7 cellular contexts compared by ENCODE assay signal in the genomic region with DNA sequence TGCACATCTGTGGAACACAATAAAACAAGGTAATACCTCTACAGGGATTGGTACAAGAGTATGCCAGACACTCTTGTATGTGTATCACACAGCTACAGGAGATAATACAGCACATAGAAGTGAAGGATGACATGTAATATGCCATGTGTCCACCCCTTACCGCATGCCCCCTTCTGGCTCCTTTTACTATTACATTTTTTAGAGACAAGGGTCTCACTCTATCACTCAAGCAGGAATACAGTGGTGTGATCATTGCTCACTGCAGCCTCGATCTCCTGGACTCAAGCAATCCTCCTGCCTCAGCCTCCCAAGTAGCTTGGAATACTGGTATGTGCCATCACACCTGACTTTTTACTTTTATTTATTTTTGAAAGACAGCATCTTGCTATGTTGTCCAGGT. TPM values are rescaled to one million over a fixed set of nuclear protein-coding genes. Genes with fewer than 3 reads are reported as not detected.
DNase-seq lines count a peak whose midpoint lies in the region; ATAC-seq and TF ChIP-seq lines count a peak whose summit lies in the region.
"Had no signal": no experiment of that assay in that cellular context is flagged by ENCODE, and none has a peak within 500 bp of the region (broad histone marks: within the 10 kb centered on the region; RNA-seq: fewer than 3 reads in every experiment).

No MANE protein-coding gene starts in this region.

- H4K20me1 ChIP-seq in PC-9 (ENCODE audit: insufficient read depth), result no peaks in the 10 kb centered on the region

- no peak for ATAC-seq in GM18873 (IDR thresholded peaks at IDR 0.05; ENCODE audit: low FRiP score, unreplicated experiment)

- no peaks in the 10 kb centered on the region for H3K4me1 ChIP-seq in PC-9 (replicated peaks; ENCODE audit: insufficient read depth)
- peaks cover 0 to 5% (median 0%) of the 10 kb centered on the region in 4 donors for H3K4me1 ChIP-seq in esophagus muscularis mucosa

- intact Hi-C loops in PC-9 (cut with micrococcal nuclease; ENCODE audit: unreplicated experiment), result no loop called here
- intact Hi-C loops in esophagus muscularis mucosa (cut with DNase I), result loop anchor here (5.0 kb wide), 1 partner anchor 105 kb away; no protein-coding TSS in a partner anchor

- H3K36me3 ChIP-seq in PC-9 (ENCODE audit: low read depth) (no peaks in the 10 kb centered on the region), esophagus muscularis mucosa (no peaks in the 10 kb centered on the region)

- TF ChIP-seq EP300 in esophagus muscularis mucosa (IDR thresholded peaks at IDR 0.05), result no peak

- no TSS peak for BruUV-seq in PC-9 (replicated peaks; lab: Mats Ljungman, UMichigan)

- peak; percentile 53 for TF ChIP-seq CTCF in PC-9 (conservative IDR thresholded peaks at IDR 0.05)
- TF ChIP-seq CTCF in esophagus muscularis mucosa (IDR thresholded peaks at IDR 0.05), result peak in 2 of 3 experiments; percentile 20 to 23

- H3K27me3 ChIP-seq in PC-9 (ENCODE audit: insufficient read depth, low read depth), result no peaks in the 10 kb centered on the region
- no peaks in the 10 kb centered on the region for H3K27me3 ChIP-seq in esophagus muscularis mucosa

- no peaks in the 10 kb centered on the region for H3K9me2 ChIP-seq in PC-9 (ENCODE audit: insufficient read depth)

- H3F3A ChIP-seq in PC-9 (ENCODE audit: insufficient read depth, low read depth), result no peaks in the 10 kb centered on the region

- WGBS in esophagus muscularis mucosa, result 20% methylated on average over 2 of the region's 2 CpGs

- DNase-seq in DMS 273 (lab: John Stamatoyannopoulos, UW; ENCODE audit: unreplicated experiment) (peak; percentile 75), DMS 273 treated with DMSO at 0.1 percent for 48 hours (lab: John Stamatoyannopoulos, UW) (no peak), PC-9 (no peak), esophagus muscularis mucosa (ENCODE audit: extremely low spot score) (no peak), C1 segment of cervical spinal cord (lab: John Stamatoyannopoulos, UW) (no peak)

- H3K4me2 ChIP-seq in PC-9, result no peak overlapping the region

- H3K4me3 ChIP-seq in PC-9 (no peak overlapping the region), esophagus muscularis mucosa (no peak overlapping the region)

- POLR2A ChIA-PET in PC-9 (lab: Charles Lee; ENCODE audit: unreplicated experiment), result interaction anchor here (0.5 kb wide), 1 partner anchor 49 kb away, joined by 6 read pairs; no protein-coding TSS in a partner anchor

- no peak for TF ChIP-seq POLR2A in esophagus muscularis mucosa (IDR thresholded peaks at IDR 0.05; ENCODE audit: low read depth)

- H2AFZ ChIP-seq in PC-9, result no peak overlapping the region

- CTCF ChIA-PET in PC-9 (lab: Charles Lee), result interaction anchor here (0.9 to 4.0 kb wide), 4 partner anchors 13 to 48 kb away, joined by 3 to 30 read pairs (median 3); no protein-coding TSS in a partner anchor

- no peaks in the 10 kb centered on the region for H3K79me2 ChIP-seq in PC-9 (ENCODE audit: low read depth)

- H3K27ac ChIP-seq in PC-9 (no peak overlapping the region), esophagus muscularis mucosa (replicated peaks in 1 of 4) (no peak overlapping the region)
- H3K27ac ChIP-seq: epithelial cell of prostate had no signal

- no peaks in the 10 kb centered on the region for H3K9me3 ChIP-seq in PC-9 (ENCODE audit: insufficient read depth, low read depth)
- no peaks in the 10 kb centered on the region for H3K9me3 ChIP-seq in esophagus muscularis mucosa

RNA-seq across cellular contexts. Expression of gene NCR3, which starts 4.2 kb away (rescaled TPM):
- not detected in 2 replicates for total RNA-seq in PC-9 (2021)
- not detected for total RNA-seq in esophagus muscularis mucosa

RNA-seq across cellular contexts. Expression of gene LST1, which starts 10.9 kb away (rescaled TPM):
- total RNA-seq in PC-9 (2021), result 1.6 TPM in 2 replicates
- total RNA-seq in esophagus muscularis mucosa, result 1 to 10 TPM; 1.9 to 9.3 (median 6.8) TPM

RNA-seq across cellular contexts. Expression of gene LTB, which starts 14.8 kb away (rescaled TPM):
- 0.63 TPM in 1 of 2 replicates, not detected in the other for total RNA-seq in PC-9 (2021)
- 1 to 10 TPM in 1 of 4 donors, under 1 TPM in 1, not detected in 2; 0.57 to 1.5 TPM for total RNA-seq in esophagus muscularis mucosa

RNA-seq across cellular contexts. Expression of gene AIF1, which starts 18.0 kb away (rescaled TPM):
- total RNA-seq in PC-9 (2021) (not detected in 2 replicates), esophagus muscularis mucosa (10 to 100 TPM in 3 of 4 donors, 1 to 10 TPM in 1; 9.4 to 41.9 (median 14.4) TPM)

RNA-seq across cellular contexts. Expression of gene TNF, which starts 21.6 kb away (rescaled TPM):
- total RNA-seq in PC-9 (2021) (not detected in 2 replicates), esophagus muscularis mucosa (1 to 10 TPM in 1 of 4 donors, under 1 TPM in 1, not detected in 2; 0.17 to 1.5 TPM)
